32 cellular contexts compared by ENCODE assay signal in the genomic region with DNA sequence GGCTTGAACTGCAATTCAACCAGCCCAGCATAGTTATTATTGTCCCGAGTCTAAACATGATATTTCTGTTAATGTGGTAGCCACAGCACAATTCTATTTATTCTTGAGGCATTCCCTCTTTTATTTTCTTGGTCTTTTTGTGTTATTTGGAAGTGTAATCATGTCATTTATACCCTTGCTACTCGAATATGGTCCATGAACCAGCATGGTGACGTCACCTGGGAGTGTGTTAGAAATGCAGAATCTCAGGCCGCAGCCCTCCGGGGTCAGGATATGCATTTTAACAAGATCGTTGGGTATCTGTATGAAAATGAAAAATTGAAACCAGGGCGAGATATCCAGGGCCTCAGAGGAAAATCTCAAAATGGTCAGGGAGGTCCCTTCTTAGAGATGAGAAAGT.
"Had no signal": no experiment of that assay in that cellular context is flagged by ENCODE, and none has a peak within 500 bp of the region (broad histone marks: within the 10 kb centered on the region; RNA-seq: fewer than 3 reads in every experiment).

No MANE protein-coding gene starts in this region.

- H3K36me3 ChIP-seq: ascending aorta had no signal

- DNase-seq: activated B cell treated with CpG ODN at 0.5 μM for 24 hours; activated CD4-positive, alpha-beta memory T cell treated with anti-CD3 and anti-CD28 coated beads for 36 hours; activated CD4-positive, alpha-beta T cell treated with anti-CD3 and anti-CD28 coated beads for 4 hours; activated CD4-positive, alpha-beta T cell treated with anti-CD3 and anti-CD28 coated beads, Interleukin-2, amount 10 ng/mL, durations not matched to agents 24 days and 14 days; activated CD4-positive, alpha-beta T cell treated with anti-CD3 and anti-CD28 coated beads, Interleukin-2, amount 50 U/mL, for 1 hour; activated CD4-positive, alpha-beta T cell treated with anti-CD3 and anti-CD28 coated beads, Interleukin-2, amount 50 U/mL, for 4 hours; activated CD4-positive, CD25-positive, alpha-beta regulatory T cell treated with anti-CD3 and anti-CD28 coated beads, Interleukin-2, amount 50 U/mL, for 72 hours; activated CD8-positive, alpha-beta memory T cell treated with anti-CD3 and anti-CD28 coated beads, Interleukin-2, amount 50 U/mL, for 4 hours; activated CD8-positive, alpha-beta T cell treated with anti-CD3 and anti-CD28 coated beads for 36 hours; activated effector memory CD4-positive, alpha-beta T cell treated with Interleukin-2 at 50 U/mL for 16 hours; activated gamma-delta T cell; activated naive CD4-positive, alpha-beta T cell treated with anti-CD3 and anti-CD28 coated beads, Interleukin-2, amount 10 ng/mL, durations not matched to agents 7 days and 5 days; activated naive CD4-positive, alpha-beta T cell treated with Interleukin-2 at 50 U/mL for 16 hours; activated naive CD8-positive, alpha-beta T cell treated with anti-CD3 and anti-CD28 coated beads, Interleukin-2, amount 10 ng/mL, durations not matched to agents 7 days and 5 days; activated naive CD8-positive, alpha-beta T cell treated with anti-CD3 and anti-CD28 coated beads, Interleukin-2, amount 50 U/mL, for 24 hours; activated T-cell treated with anti-CD3 and anti-CD28 coated beads, Interleukin-2, amount 50 U/mL, for 24 hours; activated T-cell treated with anti-CD3 and anti-CD28 coated beads, Interleukin-2, amount 50 U/mL, for 48 hours; amygdala; anterior cingulate cortex; central memory CD4-positive, alpha-beta T cell; T-helper 1 cell; T-helper 2 cell; T-helper 9 cell had no signal

- H3K4me1 ChIP-seq: ascending aorta had no signal

- H3K9me3 ChIP-seq: ascending aorta had no signal

- H3K27ac Mint-ChIP-seq: activated B cell treated with CpG ODN at 0.5 μM for 24 hours; activated CD4-positive, alpha-beta memory T cell treated with anti-CD3 and anti-CD28 coated beads for 36 hours; activated CD4-positive, alpha-beta T cell treated with anti-CD3 and anti-CD28 coated beads, Interleukin-2, amount 10 ng/mL, durations not matched to agents 24 days and 14 days; activated CD8-positive, alpha-beta T cell treated with anti-CD3 and anti-CD28 coated beads for 36 hours; activated naive CD4-positive, alpha-beta T cell treated with anti-CD3 and anti-CD28 coated beads, Interleukin-2, amount 10 ng/mL, durations not matched to agents 7 days and 5 days; activated naive CD4-positive, alpha-beta T cell treated with anti-CD3 and anti-CD28 coated beads, Interleukin-2, amount 50 U/mL, for 24 hours; activated naive CD8-positive, alpha-beta T cell; activated naive CD8-positive, alpha-beta T cell treated with anti-CD3 and anti-CD28 coated beads, Interleukin-2, amount 10 ng/mL, durations not matched to agents 7 days and 5 days; activated naive CD8-positive, alpha-beta T cell treated with anti-CD3 and anti-CD28 coated beads, Interleukin-2, amount 50 U/mL, for 24 hours; activated T-cell treated with anti-CD3 and anti-CD28 coated beads, Interleukin-2, amount 50 U/mL, for 24 hours; activated T-helper 2 cell treated with anti-CD3 and anti-CD28 coated beads, Interferon-gamma antibody, Interleukin-2, Interleukin-4, amounts not matched to agents 10 μg/mL and 5 μg/mL and 100 μg/mL, durations not matched to agents 14 hours and 24 hours and 36 hours; brain; T-helper 1 cell treated with Interleukin-12 subunit alpha and Interleukin-12 subunit beta and Interleukin-4 antibody, amounts not matched to agents 30 μg/mL and 1 μg/mL, for 36 hours; T-helper 2 cell treated with Interferon-gamma antibody and Interleukin-4, amounts not matched to agents 5 μg/mL and 100 μg/mL, for 36 hours had no signal

- H3K27me3 ChIP-seq: ascending aorta had no signal

- H3K36me3 Mint-ChIP-seq: activated CD4-positive, alpha-beta memory T cell treated with anti-CD3 and anti-CD28 coated beads for 36 hours; activated naive CD4-positive, alpha-beta T cell treated with anti-CD3 and anti-CD28 coated beads, Interleukin-2, amount 10 ng/mL, durations not matched to agents 7 days and 5 days; activated naive CD4-positive, alpha-beta T cell treated with anti-CD3 and anti-CD28 coated beads, Interleukin-2, amount 50 U/mL, for 24 hours; activated naive CD8-positive, alpha-beta T cell; activated naive CD8-positive, alpha-beta T cell treated with anti-CD3 and anti-CD28 coated beads, Interleukin-2, amount 10 ng/mL, durations not matched to agents 7 days and 5 days; brain had no signal

- H3K27ac ChIP-seq: ascending aorta, VCaP had no signal

- H3K4me3 Mint-ChIP-seq: activated B cell treated with CpG ODN at 0.5 μM for 24 hours; activated CD4-positive, alpha-beta memory T cell treated with anti-CD3 and anti-CD28 coated beads for 36 hours; activated CD4-positive, alpha-beta T cell treated with anti-CD3 and anti-CD28 coated beads, Interleukin-2, amount 10 ng/mL, durations not matched to agents 24 days and 14 days; activated CD8-positive, alpha-beta T cell treated with anti-CD3 and anti-CD28 coated beads for 36 hours; activated naive CD4-positive, alpha-beta T cell treated with anti-CD3 and anti-CD28 coated beads, Interleukin-2, amount 10 ng/mL, durations not matched to agents 7 days and 5 days; activated naive CD4-positive, alpha-beta T cell treated with anti-CD3 and anti-CD28 coated beads, Interleukin-2, amount 50 U/mL, for 24 hours; activated naive CD8-positive, alpha-beta T cell; activated naive CD8-positive, alpha-beta T cell treated with anti-CD3 and anti-CD28 coated beads, Interleukin-2, amount 10 ng/mL, durations not matched to agents 7 days and 5 days; activated naive CD8-positive, alpha-beta T cell treated with anti-CD3 and anti-CD28 coated beads, Interleukin-2, amount 50 U/mL, for 24 hours; activated T-cell treated with anti-CD3 and anti-CD28 coated beads, Interleukin-2, amount 50 U/mL, for 24 hours; brain; T-helper 1 cell treated with Interleukin-12 subunit alpha and Interleukin-12 subunit beta and Interleukin-4 antibody, amounts not matched to agents 30 μg/mL and 1 μg/mL, for 36 hours; T-helper 2 cell treated with Interferon-gamma antibody and Interleukin-4, amounts not matched to agents 5 μg/mL and 100 μg/mL, for 36 hours had no signal

- H3K9me3 Mint-ChIP-seq: activated B cell treated with CpG ODN at 0.5 μM for 24 hours; activated CD4-positive, alpha-beta memory T cell treated with anti-CD3 and anti-CD28 coated beads for 36 hours; activated CD4-positive, alpha-beta T cell treated with anti-CD3 and anti-CD28 coated beads, Interleukin-2, amount 10 ng/mL, durations not matched to agents 24 days and 14 days; activated CD8-positive, alpha-beta T cell treated with anti-CD3 and anti-CD28 coated beads for 36 hours; activated naive CD4-positive, alpha-beta T cell treated with anti-CD3 and anti-CD28 coated beads, Interleukin-2, amount 10 ng/mL, durations not matched to agents 7 days and 5 days; activated naive CD4-positive, alpha-beta T cell treated with anti-CD3 and anti-CD28 coated beads, Interleukin-2, amount 50 U/mL, for 24 hours; activated naive CD8-positive, alpha-beta T cell treated with anti-CD3 and anti-CD28 coated beads, Interleukin-2, amount 10 ng/mL, durations not matched to agents 7 days and 5 days; activated naive CD8-positive, alpha-beta T cell treated with anti-CD3 and anti-CD28 coated beads, Interleukin-2, amount 50 U/mL, for 24 hours; activated T-cell treated with anti-CD3 and anti-CD28 coated beads, Interleukin-2, amount 50 U/mL, for 24 hours; activated T-helper 2 cell treated with anti-CD3 and anti-CD28 coated beads, Interferon-gamma antibody, Interleukin-2, Interleukin-4, amounts not matched to agents 10 μg/mL and 5 μg/mL and 100 μg/mL, durations not matched to agents 14 hours and 24 hours and 36 hours; T-helper 1 cell treated with Interleukin-12 subunit alpha and Interleukin-12 subunit beta and Interleukin-4 antibody, amounts not matched to agents 30 μg/mL and 1 μg/mL, for 36 hours; T-helper 2 cell treated with Interferon-gamma antibody and Interleukin-4, amounts not matched to agents 5 μg/mL and 100 μg/mL, for 36 hours had no signal

- H3K4me1 Mint-ChIP-seq: activated B cell treated with CpG ODN at 0.5 μM for 24 hours; activated CD4-positive, alpha-beta T cell treated with anti-CD3 and anti-CD28 coated beads, Interleukin-2, amount 10 ng/mL, durations not matched to agents 24 days and 14 days; activated naive CD4-positive, alpha-beta T cell treated with anti-CD3 and anti-CD28 coated beads, Interleukin-2, amount 10 ng/mL, durations not matched to agents 7 days and 5 days; activated naive CD4-positive, alpha-beta T cell treated with anti-CD3 and anti-CD28 coated beads, Interleukin-2, amount 50 U/mL, for 24 hours; activated naive CD8-positive, alpha-beta T cell treated with anti-CD3 and anti-CD28 coated beads, Interleukin-2, amount 10 ng/mL, durations not matched to agents 7 days and 5 days; activated naive CD8-positive, alpha-beta T cell treated with anti-CD3 and anti-CD28 coated beads, Interleukin-2, amount 50 U/mL, for 24 hours had no signal

- ATAC-seq: activated CD8-positive, alpha-beta T cell treated with anti-CD3 and anti-CD28 coated beads for 36 hours; activated naive CD8-positive, alpha-beta T cell treated with anti-CD3 and anti-CD28 coated beads, Interleukin-2, amount 50 U/mL, for 24 hours had no signal

- FAIRE-seq: TTC549 had no signal

- H3K4me3 ChIP-seq: ascending aorta had no signal

- H3K27me3 Mint-ChIP-seq: activated naive CD8-positive, alpha-beta T cell had no signal
